ENCODE assay signal across 8 cellular contexts in the genomic region with DNA sequence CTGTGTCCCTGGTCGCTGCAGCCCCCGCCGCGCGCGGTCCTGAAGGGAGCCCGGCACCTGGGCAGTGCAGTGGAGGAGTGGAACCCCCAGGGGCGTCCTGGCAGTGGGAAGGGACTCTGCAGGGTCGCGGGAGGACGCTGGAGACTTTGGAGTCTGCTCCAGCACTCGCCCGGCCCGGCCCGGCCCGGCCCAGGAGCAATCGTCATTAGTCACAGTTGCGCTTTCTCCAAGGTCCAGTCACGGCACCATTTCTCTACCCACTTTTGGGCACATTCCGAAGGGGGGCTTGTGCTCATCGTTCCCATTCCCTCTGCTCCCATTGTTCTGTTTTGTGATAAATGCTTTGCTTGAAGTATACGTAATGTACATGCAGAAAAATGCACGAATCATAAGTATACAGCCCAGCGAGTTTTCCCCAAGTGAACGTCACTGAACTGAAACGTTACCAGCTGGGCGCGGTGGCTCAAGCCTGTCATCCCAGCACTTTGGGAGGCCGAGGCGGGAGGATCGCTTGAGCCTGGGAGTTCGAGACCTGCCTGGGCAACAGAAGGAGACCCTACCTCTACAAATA. TPM values are rescaled to one million over a fixed set of nuclear protein-coding genes. Genes with fewer than 3 reads are reported as not detected.
DNase-seq lines count a peak whose midpoint lies in the region; ATAC-seq and TF ChIP-seq lines count a peak whose summit lies in the region.

No MANE protein-coding gene starts in this region.

- H3K4me3 ChIP-seq in WI38 (ENCODE audit: low read depth, low read length) (peak overlapping the region; percentile 79), fibroblast of villous mesenchyme (ENCODE audit: low read depth, low read length) (peak overlapping the region; percentile 77), ovary (peak overlapping the region; percentile 76)

- TF ChIP-seq EP300 in ovary (IDR thresholded peaks at IDR 0.05) = no peak

- DNase-seq in DMS 273 (lab: John Stamatoyannopoulos, UW; ENCODE audit: unreplicated experiment) (peak; percentile 56), DMS 273 treated with DMSO at 0.1 percent for 48 hours (lab: John Stamatoyannopoulos, UW) (no peak), fibroblast of villous mesenchyme (ENCODE audit: low read depth) (peak; percentile 40), ovary (no peak), 8988T (no peak)

- intact Hi-C loops in ovary (cut with DNase I) = no loop called here

- no peak for TF ChIP-seq CTCF in WI38 (IDR thresholded peaks at IDR 0.05; ENCODE audit: low read depth, low read length)
- no peak for TF ChIP-seq CTCF in fibroblast of villous mesenchyme (IDR thresholded peaks at IDR 0.05; ENCODE audit: insufficient read depth, low read depth, low read length)
- TF ChIP-seq CTCF in ovary (IDR thresholded peaks at IDR 0.05) = no peak

- no peaks in the 10 kb centered on the region for H3K36me3 ChIP-seq in ovary

- ATAC-seq in HG03175 (IDR thresholded peaks at IDR 0.05; ENCODE audit: unreplicated experiment) (peak; percentile 36), HG03460 (IDR thresholded peaks at IDR 0.05; ENCODE audit: unreplicated experiment) (no peak)

- H3K27ac ChIP-seq in ovary = peak overlapping the region; percentile 76 to 83

- TF ChIP-seq POLR2A in ovary (IDR thresholded peaks at IDR 0.05) = no peak

- 1 to 4% (median 2%) methylated on average over 32 of the region's 32 CpGs for WGBS in ovary, 3 donors

- peaks cover 8% of the 10 kb centered on the region for H3K4me1 ChIP-seq in ovary (ENCODE audit: insufficient read depth)

- no peaks in the 10 kb centered on the region for H3K9me3 ChIP-seq in ovary

- H3K27me3 ChIP-seq in ovary = no peaks in the 10 kb centered on the region

RNA-seq across cellular contexts. Expression of a gene that starts 1.0 kb away (rescaled TPM):
- total RNA-seq in fibroblast of villous mesenchyme = 18.7 and 19.4 TPM in 2 replicates
- 10 to 100 TPM; 15.7 to 24.6 (median 18.8) TPM for total RNA-seq in ovary
- polyA plus RNA-seq in ovary = 10 to 100 TPM in 1 of 2 donors, 1 to 10 TPM in 1; 5.6 to 33.6 TPM

RNA-seq across cellular contexts. Expression of a gene that starts 12.1 kb away (rescaled TPM):
- total RNA-seq in fibroblast of villous mesenchyme = 16.8 TPM in 2 replicates
- total RNA-seq in ovary = 10 to 100 TPM; 11.0 to 32.4 (median 16.5) TPM
- 10 to 100 TPM; 13.5 to 14.6 TPM for polyA plus RNA-seq in ovary

RNA-seq across cellular contexts. Expression of a gene that starts 23.0 kb away (rescaled TPM):
- total RNA-seq in fibroblast of villous mesenchyme = 49.0 and 51.8 TPM in 2 replicates
- total RNA-seq in ovary = 10 to 100 TPM; 24.1 to 39.6 (median 34.4) TPM
- 10 to 100 TPM; 14.4 to 40.4 TPM for polyA plus RNA-seq in ovary

RNA-seq across cellular contexts. Expression of a gene that starts 45.9 kb away (rescaled TPM):
- total RNA-seq in fibroblast of villous mesenchyme (10.0 and 10.8 TPM in 2 replicates), ovary (10 to 100 TPM; 20.4 to 42.5 (median 33.7) TPM)
- 10 to 100 TPM in 1 of 2 donors, 1 to 10 TPM in 1; 8.0 to 37.7 TPM for polyA plus RNA-seq in ovary

Comparison
In these comparisons a context has a peak if more than half of its experiments do, and no peak if none do; other contexts are left out.
1. DNase-seq: peak in DMS 273 (single experiment) and fibroblast of villous mesenchyme (single experiment); none in DMS 273 treated with DMSO at 0.1 percent for 48 hours (single experiment), ovary (0 of 5) and 8988T (single experiment).
2. Peak in every context shown above with its lines, with median percentiles within 50 percentile points of each other: H3K4me3 ChIP-seq.